ENCODE assay signal across 15 cellular contexts in genomic region chr1:32967863-32968571, GRCh38. TPM values are rescaled to one million over a fixed set of nuclear protein-coding genes. Genes with fewer than 3 reads are reported as not detected.
A peak's percentile ranks its signal among the peaks of the same experiment; 100 is the strongest.
DNase-seq lines count a peak whose midpoint lies in the region; TF ChIP-seq lines count a peak whose summit lies in the region.
"Had no signal": no experiment of that assay in that cellular context is flagged by ENCODE, and none has a peak within 500 bp of the region (broad histone marks: within the 10 kb centered on the region; RNA-seq: fewer than 3 reads in every experiment).

No MANE protein-coding gene starts in this region.

- no peaks in the 10 kb centered on the region for H3K36me3 ChIP-seq in ACC112 (ENCODE audit: insufficient read depth, low read length)
- no peaks in the 10 kb centered on the region for H3K36me3 ChIP-seq in GM23248 (ENCODE audit: low read depth)
- no peaks in the 10 kb centered on the region for H3K36me3 ChIP-seq in thyroid gland

- peak overlapping the region; percentile 59 for H3K27ac ChIP-seq in ACC112 (ENCODE audit: low read depth, low read length)
- H3K27ac ChIP-seq in GM23248 = peak overlapping the region; percentile 39
- peak overlapping the region; percentile 25 for H3K27ac ChIP-seq in angular gyrus (ENCODE audit: low read depth, low read length)
- H3K27ac ChIP-seq in thyroid gland = no peak overlapping the region
- H3K27ac ChIP-seq: HL-60, parathyroid adenoma had no signal

- no peak for TF ChIP-seq POLR2A in thyroid gland (IDR thresholded peaks at IDR 0.05)

- H3K4me3 ChIP-seq in ACC112 (ENCODE audit: low read depth, low read length) (no peak overlapping the region), GM23248 (no peak overlapping the region; the same call in 1 of the 2 replicates), fibroblast of the aortic adventitia (ENCODE audit: low read depth, low read length) (no peak overlapping the region), thyroid gland (replicated peaks in 1 of 3) (no peak overlapping the region)
- H3K4me3 ChIP-seq: skin epidermis had no signal

- peak; percentile 84 for DNase-seq in GM23248
- DNase-seq in fibroblast of the aortic adventitia (ENCODE audit: low read depth) = peak; percentile 39
- DNase-seq in NCI-H524 (lab: John Stamatoyannopoulos, UW) = no peak
- DNase-seq in NCI-H526 (lab: John Stamatoyannopoulos, UW) = no peak
- no peak for DNase-seq in dermis blood vessel endothelial cell
- no peak for DNase-seq in thyroid gland
- DNase-seq: GF-D8, KG1, NCI-H1092 treated with DMSO at 0.1 percent for 48 hours, NCI-H748 treated with DMSO at 0.1 percent for 48 hours had no signal

- peak overlapping the region; percentile 39 for H3K4me2 ChIP-seq in GM23248 (ENCODE audit: unreplicated experiment)

- WGBS in GM23248 (ENCODE audit: low coverage in 1 of 2, low lambda C conversion rate in 2 of 2, missing lambda C conversion rate in 2 of 2), 2 experiments = 34 to 35% methylated on average over 4 of the region's 4 CpGs
- 69 to 70% methylated on average over 4 of the region's 4 CpGs for WGBS in thyroid gland, 2 donors

- H3F3A ChIP-seq in GM23248 (ENCODE audit: insufficient read depth) = peaks cover 22% of the 10 kb centered on the region; the same call in 1 of the 2 replicates

- no peak for TF ChIP-seq CTCF in fibroblast of the aortic adventitia (IDR thresholded peaks at IDR 0.05; ENCODE audit: insufficient read depth, low read length)
- no peak for TF ChIP-seq CTCF in thyroid gland (IDR thresholded peaks at IDR 0.05)

- peaks cover 11% of the 10 kb centered on the region for H3K79me2 ChIP-seq in ACC112 (ENCODE audit: control insufficient read depth, insufficient read depth, low read length, unreplicated experiment)
- H3K79me2 ChIP-seq in GM23248 (ENCODE audit: insufficient read depth) = peaks cover 7% of the 10 kb centered on the region

- intact Hi-C loops in thyroid gland (cut with DNase I) = loop anchor here (5.0 kb wide), 1 partner anchor 69 kb away; the partner anchor contains the start of gene AK2

- no peaks in the 10 kb centered on the region; the same call in 1 of the 2 replicates for H4K20me1 ChIP-seq in GM23248 (ENCODE audit: insufficient read depth)

- H3K9me3 ChIP-seq in GM23248 (ENCODE audit: low read depth) (no peaks in the 10 kb centered on the region), thyroid gland (no peaks in the 10 kb centered on the region)

- H2AFZ ChIP-seq in ACC112 (ENCODE audit: low read length, unreplicated experiment) = peak overlapping the region; percentile 42
- 0 out of 2 replicates have a peak overlapping the region, but pooled peaks have one; percentile 3 for H2AFZ ChIP-seq in GM23248
- H2AFZ ChIP-seq: parathyroid adenoma had no signal

- in situ Hi-C loops in GM23248 (cut with MboI) = no loop called here

- no peaks in the 10 kb centered on the region for H3K27me3 ChIP-seq in ACC112 (ENCODE audit: insufficient read depth, low read length)
- no peaks in the 10 kb centered on the region for H3K27me3 ChIP-seq in GM23248 (replicated peaks; ENCODE audit: insufficient read depth)
- H3K27me3 ChIP-seq in thyroid gland = no peaks in the 10 kb centered on the region

- H3K9me2 ChIP-seq in GM23248 (ENCODE audit: insufficient read depth) = no peaks in the 10 kb centered on the region

- H3K4me1 ChIP-seq in ACC112 (ENCODE audit: control insufficient read depth, insufficient read depth, low read length, unreplicated experiment) = peaks cover 15% of the 10 kb centered on the region
- H3K4me1 ChIP-seq in GM23248 (ENCODE audit: insufficient read depth) = peaks cover 22% of the 10 kb centered on the region
- H3K4me1 ChIP-seq in thyroid gland = peaks cover 6 to 8% of the 10 kb centered on the region in 2 donors

- no peak overlapping the region for H3K9ac ChIP-seq in GM23248
- H3K9ac ChIP-seq: parathyroid adenoma had no signal

RNA-seq across cellular contexts. Expression of gene RNF19B, which starts 3.4 kb away (rescaled TPM):
- 9.5 and 11.1 TPM in 2 replicates for total RNA-seq in GM23248 (2014; rRNA removed; shearing (Covaris generic))
- polyA plus RNA-seq in GM23248 (2016; fragmentation: Nextera tagmentation; extraction: Ambion mirVana) = 1.5 and 1.6 TPM in 2 replicates
- 8.5 and 23.0 TPM in 2 replicates for total RNA-seq in fibroblast of the aortic adventitia (ENCODE audit: low replicate concordance)
- total RNA-seq in dermis blood vessel endothelial cell = 18.7 and 25.3 TPM in 2 replicates
- total RNA-seq in thyroid gland = 10 to 100 TPM; 13.6 to 24.6 (median 22.4) TPM

Comparison
In these comparisons a context has a peak if more than half of its experiments do, and no peak if none do; other contexts are left out.
1. H3K27ac ChIP-seq: peak in ACC112 (single experiment), GM23248 (single experiment) and angular gyrus (single experiment); none in thyroid gland (0 of 3).
2. DNase-seq: peak in GM23248 (single experiment) and fibroblast of the aortic adventitia (single experiment); none in NCI-H524 (0 of 2), NCI-H526 (0 of 2), dermis blood vessel endothelial cell (single experiment) and thyroid gland (0 of 2).